27 cellular contexts compared by ENCODE assay signal in the genomic region with DNA sequence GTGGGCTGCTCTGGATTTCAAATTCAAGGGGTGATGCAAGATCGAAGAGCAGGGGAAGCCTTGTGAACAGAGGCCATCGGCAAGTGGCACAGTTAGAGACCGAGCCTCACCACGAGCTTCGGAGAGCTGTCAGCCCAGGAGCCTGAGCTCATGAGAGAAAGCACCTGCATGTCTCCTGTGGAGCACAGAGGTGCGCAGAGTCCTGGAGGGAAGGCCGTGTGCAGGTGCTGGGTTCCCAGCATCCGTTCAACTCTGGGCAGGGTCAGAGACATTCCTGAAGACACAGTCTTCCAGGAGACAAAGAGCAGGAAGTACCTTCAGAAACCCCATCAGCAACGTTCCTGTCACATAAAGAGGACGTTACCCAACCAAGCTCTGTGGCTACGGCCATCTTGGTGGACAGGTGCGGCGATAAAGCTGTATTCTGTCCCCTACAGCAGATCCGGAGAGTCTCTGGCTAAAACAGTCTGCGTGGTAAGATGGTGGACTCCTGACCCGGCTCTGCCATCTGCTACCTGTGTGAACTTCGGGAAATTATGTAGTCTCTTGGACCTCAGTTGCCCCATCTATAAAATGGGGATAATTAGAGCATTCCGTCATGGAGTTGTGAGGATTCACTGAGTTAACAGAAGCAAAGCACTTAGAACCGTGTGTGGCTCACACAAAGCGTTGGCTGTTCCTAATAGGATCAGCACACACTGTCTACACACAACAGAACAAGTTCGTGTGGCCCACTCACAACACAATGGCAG.
"Had no signal": no experiment of that assay in that cellular context is flagged by ENCODE, and none has a peak within 500 bp of the region (broad histone marks: within the 10 kb centered on the region; RNA-seq: fewer than 3 reads in every experiment).

No MANE protein-coding gene starts in this region.

- ATAC-seq: activated T-cell treated with anti-CD3 and anti-CD28 coated beads, Interleukin-2, amount 50 U/mL, for 4 hours; activated T-helper 17 cell treated with anti-CD3 and anti-CD28 coated beads, Interleukin-2, amount 50 U/mL, for 72 hours; stimulated activated naive B cell treated with anti-CD40 and anti-IgM and Interleukin-4, amounts not matched to agents 10 μg/mL and 1 μg/mL and 100 μg/mL, for 72 hours; T-cell; upper lobe of right lung had no signal

- H3K27me3 Mint-ChIP-seq: activated naive CD8-positive, alpha-beta T cell; activated T-helper 17 cell treated with anti-CD3 and anti-CD28 coated beads, Interleukin-2, amount 50 U/mL, for 72 hours; stimulated activated naive B cell treated with anti-CD40 and anti-IgM and Interleukin-4, amounts not matched to agents 10 μg/mL and 1 μg/mL and 100 μg/mL, for 72 hours; T-cell had no signal

- H3K9me3 Mint-ChIP-seq: activated T-cell treated with anti-CD3 and anti-CD28 coated beads, Interleukin-2, amount 50 U/mL, for 4 hours; activated T-helper 17 cell treated with anti-CD3 and anti-CD28 coated beads, Interleukin-2, amount 50 U/mL, for 72 hours; stimulated activated naive B cell treated with anti-CD40 and anti-IgM and Interleukin-4, amounts not matched to agents 10 μg/mL and 1 μg/mL and 100 μg/mL, for 72 hours; T-cell had no signal

- H3K27me3 ChIP-seq: esophagus muscularis mucosa, heart right ventricle, ovary, sigmoid colon, suprapubic skin, tibial artery, upper lobe of right lung had no signal

- H3K27ac Mint-ChIP-seq: activated naive CD8-positive, alpha-beta T cell; activated T-helper 17 cell treated with anti-CD3 and anti-CD28 coated beads, Interleukin-2, amount 50 U/mL, for 72 hours; nephron; T-cell had no signal

- DNase-seq: activated CD4-positive, alpha-beta T cell treated with anti-CD3 and anti-CD28 coated beads for 4 hours; activated CD4-positive, alpha-beta T cell treated with anti-CD3 and anti-CD28 coated beads, Interleukin-2, amount 50 U/mL, for 4 hours; activated CD4-positive, CD25-positive, alpha-beta regulatory T cell; activated T-cell treated with anti-CD3 and anti-CD28 coated beads, Interleukin-2, amount 50 U/mL, for 4 hours; anterior cingulate cortex; cortex of kidney; foreskin melanocyte; heart right ventricle; left ventricle myocardium inferior; retina; small intestine; stimulated activated CD4-positive, alpha-beta T cell treated with anti-CD3 and anti-CD28 coated beads, Interleukin-1b, Interleukin-23, amount 100 ng/mL, for 48 hours; stimulated activated CD4-positive, alpha-beta T cell treated with anti-CD3 and anti-CD28 coated beads, Interleukin-4, amount 100 ng/mL, for 4 hours; stimulated activated CD8-positive, alpha-beta memory T cell treated with anti-CD3 and anti-CD28 coated beads, Interleukin-4, amount 100 ng/mL, for 48 hours; stimulated activated naive B cell treated with anti-CD40 and anti-IgM and Interleukin-4, amounts not matched to agents 10 μg/mL and 1 μg/mL and 100 μg/mL, for 72 hours; T-cell; tibial artery; upper lobe of right lung had no signal

- H3K27ac ChIP-seq: esophagus muscularis mucosa, heart right ventricle, left ventricle myocardium inferior, ovary, prostate gland, sigmoid colon, suprapubic skin, tibial artery, upper lobe of right lung had no signal

- H3K36me3 ChIP-seq: ovary, prostate gland had no signal

- H3K4me1 Mint-ChIP-seq: activated T-helper 17 cell treated with anti-CD3 and anti-CD28 coated beads, Interleukin-2, amount 50 U/mL, for 72 hours had no signal

- H3K4me1 ChIP-seq: prostate gland had no signal

- H3K9me3 ChIP-seq: esophagus muscularis mucosa, heart right ventricle, left ventricle myocardium inferior, ovary, prostate gland, sigmoid colon, suprapubic skin, tibial artery, upper lobe of right lung had no signal

- H3K4me3 Mint-ChIP-seq: activated naive CD8-positive, alpha-beta T cell; activated T-cell treated with anti-CD3 and anti-CD28 coated beads, Interleukin-2, amount 50 U/mL, for 4 hours; activated T-helper 17 cell treated with anti-CD3 and anti-CD28 coated beads, Interleukin-2, amount 50 U/mL, for 72 hours; nephron; stimulated activated naive B cell treated with anti-CD40 and anti-IgM and Interleukin-4, amounts not matched to agents 10 μg/mL and 1 μg/mL and 100 μg/mL, for 72 hours; T-cell had no signal

- H3K4me3 ChIP-seq: esophagus muscularis mucosa, heart right ventricle, left ventricle myocardium inferior, lung, ovary, prostate gland, sigmoid colon, suprapubic skin, tibial artery, upper lobe of right lung had no signal
